17 cellular contexts compared by ENCODE assay signal in the genomic region with DNA sequence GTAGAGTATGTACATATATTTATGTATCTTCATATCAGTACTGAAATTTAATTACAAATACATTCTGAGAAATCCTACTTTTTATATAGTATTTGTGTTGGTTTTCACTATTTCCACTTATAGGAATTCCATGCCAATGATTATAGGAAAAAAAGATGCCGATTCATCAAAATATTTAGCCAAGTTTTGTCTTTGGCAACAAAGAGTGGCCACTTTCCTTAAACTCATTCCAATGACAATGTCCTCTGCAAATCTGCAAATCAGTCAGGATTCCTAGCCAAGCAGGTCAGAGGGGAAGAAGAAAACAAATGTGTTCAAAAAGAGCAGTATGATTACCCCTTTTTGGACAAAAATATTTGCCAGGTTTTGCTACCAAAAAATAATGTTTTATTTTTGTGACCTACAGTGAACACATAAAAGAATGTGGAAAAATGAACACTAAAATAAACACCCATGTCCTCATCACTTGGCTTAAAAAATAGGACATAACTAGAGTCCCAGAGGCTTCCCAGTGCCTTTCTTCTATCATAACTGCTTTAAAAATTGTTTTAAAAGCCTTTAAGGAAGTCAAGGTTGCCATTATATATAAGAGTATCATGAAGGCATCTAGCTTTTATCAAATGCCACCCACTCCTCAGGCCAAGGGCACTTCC.
"Had no signal": no experiment of that assay in that cellular context is flagged by ENCODE, and none has a peak within 500 bp of the region (broad histone marks: within the 10 kb centered on the region; RNA-seq: fewer than 3 reads in every experiment).

No MANE protein-coding gene starts in this region.

- H3K36me3 ChIP-seq: ovary, sigmoid colon had no signal

- H3K27me3 ChIP-seq: ovary, sigmoid colon had no signal

- H3K4me3 ChIP-seq: mucosa of descending colon, ovary, sigmoid colon had no signal

- DNase-seq: activated CD4-positive, alpha-beta T cell treated with anti-CD3 and anti-CD28 coated beads, Interleukin-2, amount 10 ng/mL, durations not matched to agents 24 days and 14 days; activated CD8-positive, alpha-beta T cell treated with anti-CD3 and anti-CD28 coated beads for 36 hours; activated naive CD4-positive, alpha-beta T cell treated with Interleukin-2 at 50 U/mL for 16 hours; activated naive CD8-positive, alpha-beta T cell treated with anti-CD3 and anti-CD28 coated beads, Interleukin-2, amount 50 U/mL, for 24 hours; activated T-cell treated with anti-CD3 and anti-CD28 coated beads, Interleukin-2, amount 50 U/mL, for 1 hour; aorta; dermis blood vessel endothelial cell; effector memory CD8-positive, alpha-beta T cell; immature natural killer cell; mucosa of descending colon; naive B cell; ovary; sigmoid colon; stimulated activated naive B cell treated with anti-CD40 and anti-IgM and Interleukin-4, amounts not matched to agents 10 μg/mL and 1 μg/mL and 100 μg/mL, for 72 hours; T-helper 1 cell had no signal

- H3K4me1 ChIP-seq: sigmoid colon had no signal

- ATAC-seq: activated CD8-positive, alpha-beta T cell treated with anti-CD3 and anti-CD28 coated beads for 36 hours; activated naive CD8-positive, alpha-beta T cell treated with anti-CD3 and anti-CD28 coated beads, Interleukin-2, amount 50 U/mL, for 24 hours; activated T-helper 17 cell treated with anti-CD3 and anti-CD28 coated beads, Interleukin-2, amount 50 U/mL, for 72 hours; effector memory CD8-positive, alpha-beta T cell; mucosa of descending colon; stimulated activated naive B cell treated with anti-CD40 and anti-IgM and Interleukin-4, amounts not matched to agents 10 μg/mL and 1 μg/mL and 100 μg/mL, for 72 hours had no signal

- H3K27ac ChIP-seq: epithelial cell of prostate, sigmoid colon had no signal

- H3K9me3 ChIP-seq: mucosa of descending colon, ovary, sigmoid colon had no signal
